21 cellular contexts compared by ENCODE assay signal in the genomic region with DNA sequence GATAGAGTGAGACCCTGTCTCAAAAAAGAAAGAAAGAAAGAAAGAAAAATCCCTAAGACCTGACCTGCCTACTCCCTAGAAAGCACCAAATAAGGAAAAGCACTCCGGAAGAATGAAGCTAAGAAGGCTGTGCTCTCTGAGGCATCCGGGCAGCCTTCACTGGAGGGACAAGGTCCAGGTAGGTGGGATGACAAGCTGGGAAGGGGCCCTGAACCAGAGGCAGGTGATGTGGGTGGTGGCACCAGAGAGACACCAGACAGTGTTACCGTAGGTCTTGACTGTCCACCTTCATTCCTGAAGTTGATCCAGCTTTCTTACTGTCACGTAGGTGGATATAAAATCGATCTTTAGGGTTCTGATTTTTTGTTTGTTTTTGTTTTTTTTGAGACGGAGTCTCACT. TPM values are rescaled to one million over a fixed set of nuclear protein-coding genes. Genes with fewer than 3 reads are reported as not detected.
"Had no signal": no experiment of that assay in that cellular context is flagged by ENCODE, and none has a peak within 500 bp of the region (broad histone marks: within the 10 kb centered on the region; RNA-seq: fewer than 3 reads in every experiment).

No MANE protein-coding gene starts in this region.

- H3K36me3 ChIP-seq: right atrium auricular region had no signal

- H3K4me1 Mint-ChIP-seq: activated CD4-positive, alpha-beta T cell treated with anti-CD3 and anti-CD28 coated beads, Interleukin-2, amount 10 ng/mL, durations not matched to agents 24 days and 14 days; stimulated activated effector memory CD8-positive, alpha-beta T cell treated with anti-CD3 and anti-CD28 coated beads, Interleukin-12 subunit alpha, Interleukin-12 subunit beta, amount 100 ng/mL, for 72 hours had no signal

- H3K27ac Mint-ChIP-seq: activated CD4-positive, alpha-beta T cell treated with anti-CD3 and anti-CD28 coated beads, Interleukin-2, amount 10 ng/mL, durations not matched to agents 24 days and 14 days; activated CD8-positive, alpha-beta T cell treated with anti-CD3 and anti-CD28 coated beads for 36 hours; activated naive CD4-positive, alpha-beta T cell treated with anti-CD3 and anti-CD28 coated beads for 36 hours; activated T-cell treated with anti-CD3 and anti-CD28 coated beads, Interleukin-2, amount 50 U/mL, for 24 hours; activated T-helper 2 cell treated with anti-CD3 and anti-CD28 coated beads, Interferon-gamma antibody, Interleukin-2, Interleukin-4, amounts not matched to agents 10 μg/mL and 5 μg/mL and 100 μg/mL, durations not matched to agents 14 hours and 24 hours and 36 hours; endodermal cell; natural killer cell treated with Interleukin-12 subunit alpha and Interleukin-12 subunit beta and Interleukin-15 and Interleukin-18, amount 100 ng/mL, for 72 hours; stimulated activated effector memory CD8-positive, alpha-beta T cell treated with anti-CD3 and anti-CD28 coated beads, Interleukin-12 subunit alpha, Interleukin-12 subunit beta, amount 100 ng/mL, for 72 hours had no signal

- H3K4me3 Mint-ChIP-seq: activated CD4-positive, alpha-beta T cell treated with anti-CD3 and anti-CD28 coated beads, Interleukin-2, amount 10 ng/mL, durations not matched to agents 24 days and 14 days; activated CD8-positive, alpha-beta T cell treated with anti-CD3 and anti-CD28 coated beads for 36 hours; activated naive CD4-positive, alpha-beta T cell treated with anti-CD3 and anti-CD28 coated beads for 36 hours; activated T-cell treated with anti-CD3 and anti-CD28 coated beads, Interleukin-2, amount 50 U/mL, for 24 hours; endodermal cell; natural killer cell treated with Interleukin-12 subunit alpha and Interleukin-12 subunit beta and Interleukin-15 and Interleukin-18, amount 100 ng/mL, for 72 hours; stimulated activated effector memory CD8-positive, alpha-beta T cell treated with anti-CD3 and anti-CD28 coated beads, Interleukin-12 subunit alpha, Interleukin-12 subunit beta, amount 100 ng/mL, for 72 hours had no signal

- H3K36me3 Mint-ChIP-seq: natural killer cell treated with Interleukin-12 subunit alpha and Interleukin-12 subunit beta and Interleukin-15 and Interleukin-18, amount 100 ng/mL, for 72 hours; stimulated activated effector memory CD8-positive, alpha-beta T cell treated with anti-CD3 and anti-CD28 coated beads, Interleukin-12 subunit alpha, Interleukin-12 subunit beta, amount 100 ng/mL, for 72 hours had no signal

- DNase-seq: activated CD4-positive, alpha-beta T cell treated with anti-CD3 and anti-CD28 coated beads, Interleukin-2, amount 10 ng/mL, durations not matched to agents 24 days and 14 days; activated CD8-positive, alpha-beta T cell treated with anti-CD3 and anti-CD28 coated beads for 36 hours; activated naive CD4-positive, alpha-beta T cell treated with anti-CD3 and anti-CD28 coated beads for 36 hours; activated T-cell treated with anti-CD3 and anti-CD28 coated beads, Interleukin-2, amount 50 U/mL, for 24 hours; body of pancreas; caudate nucleus; dorsolateral prefrontal cortex; endodermal cell; foreskin melanocyte; nucleus accumbens; stimulated activated CD4-positive, alpha-beta T cell treated with anti-CD3 and anti-CD28 coated beads, Interleukin-4, amount 100 ng/mL, for 24 hours; T1000; testis had no signal

- H3K9me3 ChIP-seq: body of pancreas, right atrium auricular region, testis had no signal

- ATAC-seq: activated CD8-positive, alpha-beta T cell treated with anti-CD3 and anti-CD28 coated beads for 36 hours; body of pancreas; natural killer cell treated with Interleukin-12 subunit alpha and Interleukin-12 subunit beta and Interleukin-15 and Interleukin-18, amount 100 ng/mL, for 72 hours; stimulated activated effector memory CD8-positive, alpha-beta T cell treated with anti-CD3 and anti-CD28 coated beads, Interleukin-12 subunit alpha, Interleukin-12 subunit beta, amount 100 ng/mL, for 72 hours had no signal

- H3K27me3 ChIP-seq: body of pancreas, right atrium auricular region, testis had no signal

- H3K9me3 Mint-ChIP-seq: activated CD4-positive, alpha-beta T cell treated with anti-CD3 and anti-CD28 coated beads, Interleukin-2, amount 10 ng/mL, durations not matched to agents 24 days and 14 days; activated CD8-positive, alpha-beta T cell treated with anti-CD3 and anti-CD28 coated beads for 36 hours; activated naive CD4-positive, alpha-beta T cell treated with anti-CD3 and anti-CD28 coated beads for 36 hours; activated T-cell treated with anti-CD3 and anti-CD28 coated beads, Interleukin-2, amount 50 U/mL, for 24 hours; activated T-helper 2 cell treated with anti-CD3 and anti-CD28 coated beads, Interferon-gamma antibody, Interleukin-2, Interleukin-4, amounts not matched to agents 10 μg/mL and 5 μg/mL and 100 μg/mL, durations not matched to agents 14 hours and 24 hours and 36 hours; endodermal cell; natural killer cell treated with Interleukin-12 subunit alpha and Interleukin-12 subunit beta and Interleukin-15 and Interleukin-18, amount 100 ng/mL, for 72 hours; stimulated activated effector memory CD8-positive, alpha-beta T cell treated with anti-CD3 and anti-CD28 coated beads, Interleukin-12 subunit alpha, Interleukin-12 subunit beta, amount 100 ng/mL, for 72 hours had no signal

- H3K27ac ChIP-seq: body of pancreas, dorsolateral prefrontal cortex, epithelial cell of prostate, right atrium auricular region, testis had no signal

- H3K4me3 ChIP-seq: body of pancreas, dorsolateral prefrontal cortex, right atrium auricular region, testis had no signal

RNA-seq across cellular contexts. Expression of a gene that starts 26.3 kb away (rescaled TPM):
- total RNA-seq: activated CD4-positive, alpha-beta T cell treated with anti-CD3 and anti-CD28 coated beads, Interleukin-2, amount 10 ng/mL, durations not matched to agents 24 days and 14 days; activated CD8-positive, alpha-beta T cell treated with anti-CD3 and anti-CD28 coated beads for 36 hours; activated naive CD4-positive, alpha-beta T cell treated with anti-CD3 and anti-CD28 coated beads for 36 hours; activated T-helper 2 cell treated with anti-CD3 and anti-CD28 coated beads, Interferon-gamma antibody, Interleukin-2, Interleukin-4, amounts not matched to agents 10 μg/mL and 5 μg/mL and 100 μg/mL, durations not matched to agents 14 hours and 24 hours and 36 hours; natural killer cell treated with Interleukin-12 subunit alpha and Interleukin-12 subunit beta and Interleukin-15 and Interleukin-18, amount 100 ng/mL, for 72 hours; T-helper 1 cell treated with Interleukin-12 subunit alpha and Interleukin-12 subunit beta and Interleukin-4 antibody, amounts not matched to agents 30 ng/mL and 1 ng/mL, for 36 hours had no signal

RNA-seq across cellular contexts. Expression of a gene that starts 30.8 kb away (rescaled TPM):
- total RNA-seq: activated CD4-positive, alpha-beta T cell treated with anti-CD3 and anti-CD28 coated beads, Interleukin-2, amount 10 ng/mL, durations not matched to agents 24 days and 14 days; activated CD8-positive, alpha-beta T cell treated with anti-CD3 and anti-CD28 coated beads for 36 hours; activated naive CD4-positive, alpha-beta T cell treated with anti-CD3 and anti-CD28 coated beads for 36 hours; activated T-helper 2 cell treated with anti-CD3 and anti-CD28 coated beads, Interferon-gamma antibody, Interleukin-2, Interleukin-4, amounts not matched to agents 10 μg/mL and 5 μg/mL and 100 μg/mL, durations not matched to agents 14 hours and 24 hours and 36 hours; body of pancreas; endodermal cell; fibroblast of lung; mesenteric fat pad; natural killer cell treated with Interleukin-12 subunit alpha and Interleukin-12 subunit beta and Interleukin-15 and Interleukin-18, amount 100 ng/mL, for 72 hours; T-helper 1 cell treated with Interleukin-12 subunit alpha and Interleukin-12 subunit beta and Interleukin-4 antibody, amounts not matched to agents 30 ng/mL and 1 ng/mL, for 36 hours had no signal
- polyA plus RNA-seq: fibroblast of lung had no signal

RNA-seq across cellular contexts. Expression of a gene that starts 50.3 kb away (rescaled TPM):
- total RNA-seq: activated CD4-positive, alpha-beta T cell treated with anti-CD3 and anti-CD28 coated beads, Interleukin-2, amount 10 ng/mL, durations not matched to agents 24 days and 14 days; activated CD8-positive, alpha-beta T cell treated with anti-CD3 and anti-CD28 coated beads for 36 hours; activated naive CD4-positive, alpha-beta T cell treated with anti-CD3 and anti-CD28 coated beads for 36 hours; activated T-helper 2 cell treated with anti-CD3 and anti-CD28 coated beads, Interferon-gamma antibody, Interleukin-2, Interleukin-4, amounts not matched to agents 10 μg/mL and 5 μg/mL and 100 μg/mL, durations not matched to agents 14 hours and 24 hours and 36 hours; endodermal cell; fibroblast of lung; mesenteric fat pad; natural killer cell treated with Interleukin-12 subunit alpha and Interleukin-12 subunit beta and Interleukin-15 and Interleukin-18, amount 100 ng/mL, for 72 hours; right atrium auricular region; T-helper 1 cell treated with Interleukin-12 subunit alpha and Interleukin-12 subunit beta and Interleukin-4 antibody, amounts not matched to agents 30 ng/mL and 1 ng/mL, for 36 hours had no signal
- polyA plus RNA-seq: fibroblast of lung had no signal
